20 cellular contexts compared by ENCODE assay signal in the genomic region with DNA sequence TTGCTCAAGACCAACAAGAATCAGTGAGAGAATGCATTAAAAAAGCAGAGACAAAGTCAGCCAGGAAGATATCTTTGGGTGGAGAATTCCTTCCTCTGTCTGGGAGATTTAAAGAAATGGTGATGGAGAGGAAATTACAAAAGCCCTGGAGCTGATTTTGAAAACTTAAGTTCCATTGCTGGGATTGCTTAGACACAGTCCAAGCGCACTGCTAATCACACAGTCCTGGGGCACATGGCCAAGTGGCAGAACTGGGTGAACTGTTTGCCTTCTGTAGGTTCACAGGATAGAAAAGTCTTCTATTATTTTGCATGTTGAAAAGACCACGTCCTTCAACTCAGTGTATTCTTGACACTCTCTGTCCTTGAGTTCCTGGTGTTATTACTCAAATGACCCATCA.
"Had no signal": no experiment of that assay in that cellular context is flagged by ENCODE, and none has a peak within 500 bp of the region (broad histone marks: within the 10 kb centered on the region; RNA-seq: fewer than 3 reads in every experiment).

No MANE protein-coding gene starts in this region.

- DNase-seq: immature natural killer cell; kidney; mesendoderm; naive B cell; natural killer cell; nephron progenitor cell; occipital lobe; psoas muscle; right lobe of liver; stimulated activated CD4-positive, alpha-beta T cell treated with anti-CD3 and anti-CD28 coated beads, Interleukin-1b, Interleukin-23, amount 100 ng/mL, for 48 hours; stimulated activated CD4-positive, alpha-beta T cell treated with anti-CD3 and anti-CD28 coated beads, Interleukin-2, amount 100 ng/mL, for 48 hours; stimulated activated CD4-positive, alpha-beta T cell treated with anti-CD3 and anti-CD28 coated beads, Interleukin-4, amount 100 ng/mL, for 4 hours; stimulated activated CD8-positive, alpha-beta memory T cell treated with anti-CD3 and anti-CD28 coated beads, Interleukin-4, amount 100 ng/mL, for 48 hours; stimulated activated naive B cell treated with anti-CD40 and anti-IgM and Interleukin-4, amounts not matched to agents 10 μg/mL and 1 μg/mL and 100 μg/mL, for 72 hours; stimulated activated naive CD8-positive, alpha-beta T cell treated with anti-CD3 and anti-CD28 coated beads, Interleukin-15, Interleukin-2, amounts not matched to agents 100 U/mL and 50 U/mL, for 24 hours; stomach; testis; thyroid gland; transverse colon; upper lobe of left lung had no signal

- ATAC-seq: psoas muscle; right lobe of liver; stimulated activated naive B cell treated with anti-CD40 and anti-IgM and Interleukin-4, amounts not matched to agents 10 μg/mL and 1 μg/mL and 100 μg/mL, for 72 hours; stimulated activated naive CD8-positive, alpha-beta T cell treated with anti-CD3 and anti-CD28 coated beads, Interleukin-15, Interleukin-2, amounts not matched to agents 100 U/mL and 50 U/mL, for 24 hours had no signal
